Comparison of ENCODE assay signal across 17 cellular contexts in the genomic region with DNA sequence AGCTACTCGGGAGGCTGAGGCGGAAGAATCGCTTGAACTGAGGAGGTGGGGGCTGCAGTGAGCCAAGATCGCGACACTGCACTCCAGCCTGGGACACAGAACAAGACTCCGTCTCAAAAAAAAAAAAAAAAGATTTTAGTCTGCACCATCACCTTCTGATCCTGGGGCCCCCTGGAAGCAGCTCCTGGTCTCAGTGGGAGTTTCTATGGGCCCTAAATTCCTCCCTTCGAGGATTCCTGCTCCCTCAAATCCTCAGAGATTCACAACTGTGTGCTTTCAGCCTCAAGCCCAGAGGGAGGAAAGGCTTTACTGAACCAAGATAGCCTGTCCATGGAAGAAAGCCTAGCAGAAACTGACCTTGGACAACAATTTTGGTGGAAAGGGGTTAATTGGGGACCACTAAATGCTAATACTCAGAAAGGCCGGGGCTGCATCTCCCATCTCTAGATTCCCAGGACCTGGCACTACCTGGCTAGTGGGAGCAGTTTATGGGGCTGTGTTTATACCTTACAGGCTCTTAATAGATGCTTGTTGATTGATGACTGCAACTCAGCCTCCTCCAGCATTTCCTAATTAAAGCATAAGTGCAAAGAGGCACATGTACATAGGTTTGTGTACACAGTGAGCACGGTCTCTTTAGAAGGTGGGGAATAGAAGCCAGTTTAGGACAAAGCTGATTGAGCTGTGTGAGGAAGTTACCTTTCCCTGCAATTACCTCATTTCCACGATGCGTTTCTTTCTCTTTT. TPM values are rescaled to one million over a fixed set of nuclear protein-coding genes. Genes with fewer than 3 reads are reported as not detected.
"Had no signal": no experiment of that assay in that cellular context is flagged by ENCODE, and none has a peak within 500 bp of the region (broad histone marks: within the 10 kb centered on the region; RNA-seq: fewer than 3 reads in every experiment).

No MANE protein-coding gene starts in this region.

- H3K27me3 ChIP-seq: body of pancreas, testis had no signal

- H3K27ac ChIP-seq: neural progenitor cell, testis had no signal

- DNase-seq: activated gamma-delta T cell treated with Interleukin-2 at 50 U/mL for 16 hours; activated T-cell treated with anti-CD3 and anti-CD28 coated beads, Interleukin-2, amount 50 U/mL, for 1 hour; effector memory CD4-positive, alpha-beta T cell; foreskin melanocyte; mucosa of descending colon; small intestine; stimulated activated CD4-positive, alpha-beta T cell treated with anti-CD3 and anti-CD28 coated beads, Interleukin-15, amount 100 ng/mL, for 24 hours; T-helper 1 cell; trophoblast cell had no signal

- ATAC-seq: esophagus mucosa; stimulated activated memory B cell treated with anti-CD40 and anti-IgM and Interleukin-4, amounts not matched to agents 10 μg/mL and 1 μg/mL and 100 μg/mL, for 72 hours had no signal

- H3K4me1 Mint-ChIP-seq: memory B cell; stimulated activated memory B cell treated with anti-CD40 and anti-IgM and Interleukin-4, amounts not matched to agents 10 μg/mL and 1 μg/mL and 100 μg/mL, for 72 hours had no signal

- H3K4me3 Mint-ChIP-seq: activated naive CD4-positive, alpha-beta T cell treated with anti-CD3 and anti-CD28 coated beads, Interleukin-2, amount 50 U/mL, for 24 hours; memory B cell; stimulated activated memory B cell treated with anti-CD40 and anti-IgM and Interleukin-4, amounts not matched to agents 10 μg/mL and 1 μg/mL and 100 μg/mL, for 72 hours had no signal

- H3K27ac Mint-ChIP-seq: activated naive CD4-positive, alpha-beta T cell treated with anti-CD3 and anti-CD28 coated beads, Interleukin-2, amount 50 U/mL, for 24 hours; memory B cell; neural progenitor cell; stimulated activated memory B cell treated with anti-CD40 and anti-IgM and Interleukin-4, amounts not matched to agents 10 μg/mL and 1 μg/mL and 100 μg/mL, for 72 hours had no signal

- H3K9me3 Mint-ChIP-seq: activated naive CD4-positive, alpha-beta T cell treated with anti-CD3 and anti-CD28 coated beads, Interleukin-2, amount 50 U/mL, for 24 hours; memory B cell; neural progenitor cell; stimulated activated memory B cell treated with anti-CD40 and anti-IgM and Interleukin-4, amounts not matched to agents 10 μg/mL and 1 μg/mL and 100 μg/mL, for 72 hours had no signal

- H3K4me1 ChIP-seq: neural progenitor cell had no signal

- H3K36me3 ChIP-seq: neural progenitor cell had no signal

- H3K9me3 ChIP-seq: body of pancreas, mucosa of descending colon, testis had no signal

- H3K36me3 Mint-ChIP-seq: activated naive CD4-positive, alpha-beta T cell treated with anti-CD3 and anti-CD28 coated beads, Interleukin-2, amount 50 U/mL, for 24 hours; memory B cell; neural progenitor cell; stimulated activated memory B cell treated with anti-CD40 and anti-IgM and Interleukin-4, amounts not matched to agents 10 μg/mL and 1 μg/mL and 100 μg/mL, for 72 hours had no signal

- H3K4me3 ChIP-seq: body of pancreas, mucosa of descending colon had no signal

RNA-seq across cellular contexts. Expression of a gene that starts 9.2 kb away (rescaled TPM):
- total RNA-seq: endothelial cell of umbilical vein had no signal
